Comparison of ENCODE assay signal across 1 cellular context in genomic region chr2:162582357-162582798, GRCh38.
TF ChIP-seq lines count a peak whose summit lies in the region.

No MANE protein-coding gene starts in this region.

TF ChIP-seq in HepG2, 621 proteins besides CTCF, POLR2A, EP300 and RAD21 (continued from another document and continues in another):
- TF ChIP-seq AHDC1 (CRISPR knock-in tag; IDR thresholded peaks at IDR 0.05; ENCODE audit: borderline replicate concordance) (peak; percentile 100), HHEX (CRISPR knock-in tag; IDR thresholded peaks at IDR 0.05) (peak; percentile 98), ZNF598 (CRISPR knock-in tag; IDR thresholded peaks at IDR 0.05; ENCODE audit: borderline replicate concordance) (peak; percentile 65; the same call in 1 of the 2 replicates), ZNF713 (CRISPR knock-in tag; IDR thresholded peaks at IDR 0.05) (no peak), ZNF260 (CRISPR knock-in tag; IDR thresholded peaks at IDR 0.05; ENCODE audit: borderline replicate concordance, low read depth) (no peak), NFATC3 (CRISPR knock-in tag; IDR thresholded peaks at IDR 0.05) (no peak), RAD51 (IDR thresholded peaks at IDR 0.05; ENCODE audit: borderline replicate concordance) (no peak), ZSCAN29 (CRISPR knock-in tag; conservative IDR thresholded peaks at IDR 0.05) (no peak), MBD4 (IDR thresholded peaks at IDR 0.05; ENCODE audit: borderline replicate concordance, low read length) (peak; percentile 98; the same call in 1 of the 2 replicates), ONECUT2 (CRISPR knock-in tag; IDR thresholded peaks at IDR 0.05) (peak; percentile 98), ZNF331 (CRISPR knock-in tag; IDR thresholded peaks at IDR 0.05) (peak; percentile 99), FOXC1 (CRISPR knock-in tag; IDR thresholded peaks at IDR 0.05; ENCODE audit: borderline replicate concordance) (peak; percentile 90), SOX6 (IDR thresholded peaks at IDR 0.05) (no peak), SOX6 (CRISPR knock-in tag; IDR thresholded peaks at IDR 0.05) (peak; percentile 100), PITX1 (CRISPR knock-in tag; IDR thresholded peaks at IDR 0.05) (peak; percentile 98), NR2F1 (CRISPR knock-in tag; IDR thresholded peaks at IDR 0.05) (peak; percentile 99), ZFP82 (CRISPR knock-in tag; IDR thresholded peaks at IDR 0.05; ENCODE audit: borderline replicate concordance) (peak; percentile 83), ZNF10 (CRISPR knock-in tag; IDR thresholded peaks at IDR 0.05; ENCODE audit: borderline replicate concordance, low read depth) (no peak), PHF5A (CRISPR knock-in tag; IDR thresholded peaks at IDR 0.05; ENCODE audit: low read depth, unreplicated experiment) (peak; percentile 99), LBX2 (CRISPR knock-in tag; IDR thresholded peaks at IDR 0.05; ENCODE audit: borderline replicate concordance) (no peak), ZNF383 (CRISPR knock-in tag; IDR thresholded peaks at IDR 0.05; ENCODE audit: borderline replicate concordance) (no peak), HDAC6 (IDR thresholded peaks at IDR 0.05; ENCODE audit: low read depth, low read length) (no peak), ZNF326 (CRISPR knock-in tag; IDR thresholded peaks at IDR 0.05; ENCODE audit: borderline replicate concordance) (no peak), KLF12 (CRISPR knock-in tag; IDR thresholded peaks at IDR 0.05; ENCODE audit: borderline replicate concordance) (no peak), POLR2G (IDR thresholded peaks at IDR 0.05; ENCODE audit: low read depth, low read length) (no peak), ZNF24 (IDR thresholded peaks at IDR 0.05) (peak; percentile 10), JUNB (CRISPR knock-in tag; IDR thresholded peaks at IDR 0.05; ENCODE audit: borderline replicate concordance) (peak; percentile 99), USF2 (IDR thresholded peaks at IDR 0.05; ENCODE audit: low read depth, low read length) (no peak), USF2 (CRISPR knock-in tag; IDR thresholded peaks at IDR 0.05; ENCODE audit: borderline replicate concordance) (no peak; the same call in 1 of the 2 replicates), AFF4 (CRISPR knock-in tag; IDR thresholded peaks at IDR 0.05) (no peak), TBX3 (IDR thresholded peaks at IDR 0.05; ENCODE audit: borderline replicate concordance) (peak; percentile 99), ZNF670 (CRISPR knock-in tag; IDR thresholded peaks at IDR 0.05; ENCODE audit: borderline replicate concordance) (peak; percentile 100), ZBTB7B (CRISPR knock-in tag; IDR thresholded peaks at IDR 0.05) (peak; percentile 96), MAFK (conservative IDR thresholded peaks at IDR 0.05 in 1 of 2, IDR thresholded peaks at IDR 0.05 in 1 of 2; ENCODE audit: low read length in 2 of 2) (peak; percentile 100), RBFOX2 (IDR thresholded peaks at IDR 0.05; ENCODE audit: low read depth, low read length) (no peak), ARNTL (CRISPR knock-in tag; IDR thresholded peaks at IDR 0.05) (peak; percentile 97), ZNF569 (CRISPR knock-in tag; IDR thresholded peaks at IDR 0.05; ENCODE audit: borderline replicate concordance) (no peak), HOXD1 (CRISPR knock-in tag; IDR thresholded peaks at IDR 0.05) (peak; percentile 90), NCOA1 (CRISPR knock-in tag; IDR thresholded peaks at IDR 0.05) (peak; percentile 92; the same call in 1 of the 2 replicates), LCORL (IDR thresholded peaks at IDR 0.05) (0 out of 2 replicates have a peak, but pooled peaks have one; percentile 68), LCORL (CRISPR knock-in tag; IDR thresholded peaks at IDR 0.05) (peak; percentile 98), IRF2 (CRISPR knock-in tag; IDR thresholded peaks at IDR 0.05) (peak; percentile 99), PHF20 (CRISPR knock-in tag; IDR thresholded peaks at IDR 0.05) (no peak), ZFX (CRISPR knock-in tag; IDR thresholded peaks at IDR 0.05; ENCODE audit: low read depth) (peak; percentile 77), SUZ12 (IDR thresholded peaks at IDR 0.05; ENCODE audit: low read depth, low read length) (no peak)
- TF ChIP-seq, protein P1, sequence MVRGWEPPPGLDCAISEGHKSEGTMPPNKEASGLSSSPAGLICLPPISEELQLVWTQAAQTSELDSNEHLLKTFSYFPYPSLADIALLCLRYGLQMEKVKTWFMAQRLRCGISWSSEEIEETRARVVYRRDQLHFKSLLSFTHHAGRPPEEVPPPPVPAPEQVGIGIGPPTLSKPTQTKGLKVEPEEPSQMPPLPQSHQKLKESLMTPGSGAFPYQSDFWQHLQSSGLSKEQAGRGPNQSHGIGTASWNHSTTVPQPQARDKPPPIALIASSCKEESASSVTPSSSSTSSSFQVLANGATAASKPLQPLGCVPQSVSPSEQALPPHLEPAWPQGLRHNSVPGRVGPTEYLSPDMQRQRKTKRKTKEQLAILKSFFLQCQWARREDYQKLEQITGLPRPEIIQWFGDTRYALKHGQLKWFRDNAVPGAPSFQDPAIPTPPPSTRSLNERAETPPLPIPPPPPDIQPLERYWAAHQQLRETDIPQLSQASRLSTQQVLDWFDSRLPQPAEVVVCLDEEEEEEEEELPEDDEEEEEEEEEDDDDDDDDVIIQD (CRISPR knock-in tag; IDR thresholded peaks at IDR 0.05; ENCODE audit: low read depth) = peak; percentile 100
- TF ChIP-seq, protein P2, sequence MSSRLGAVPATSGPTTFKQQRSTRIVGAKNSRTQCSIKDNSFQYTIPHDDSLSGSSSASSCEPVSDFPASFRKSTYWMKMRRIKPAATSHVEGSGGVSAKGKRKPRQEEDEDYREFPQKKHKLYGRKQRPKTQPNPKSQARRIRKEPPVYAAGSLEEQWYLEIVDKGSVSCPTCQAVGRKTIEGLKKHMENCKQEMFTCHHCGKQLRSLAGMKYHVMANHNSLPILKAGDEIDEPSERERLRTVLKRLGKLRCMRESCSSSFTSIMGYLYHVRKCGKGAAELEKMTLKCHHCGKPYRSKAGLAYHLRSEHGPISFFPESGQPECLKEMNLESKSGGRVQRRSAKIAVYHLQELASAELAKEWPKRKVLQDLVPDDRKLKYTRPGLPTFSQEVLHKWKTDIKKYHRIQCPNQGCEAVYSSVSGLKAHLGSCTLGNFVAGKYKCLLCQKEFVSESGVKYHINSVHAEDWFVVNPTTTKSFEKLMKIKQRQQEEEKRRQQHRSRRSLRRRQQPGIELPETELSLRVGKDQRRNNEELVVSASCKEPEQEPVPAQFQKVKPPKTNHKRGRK (CRISPR knock-in tag; IDR thresholded peaks at IDR 0.05) = no peak
- TF ChIP-seq, protein P3, sequence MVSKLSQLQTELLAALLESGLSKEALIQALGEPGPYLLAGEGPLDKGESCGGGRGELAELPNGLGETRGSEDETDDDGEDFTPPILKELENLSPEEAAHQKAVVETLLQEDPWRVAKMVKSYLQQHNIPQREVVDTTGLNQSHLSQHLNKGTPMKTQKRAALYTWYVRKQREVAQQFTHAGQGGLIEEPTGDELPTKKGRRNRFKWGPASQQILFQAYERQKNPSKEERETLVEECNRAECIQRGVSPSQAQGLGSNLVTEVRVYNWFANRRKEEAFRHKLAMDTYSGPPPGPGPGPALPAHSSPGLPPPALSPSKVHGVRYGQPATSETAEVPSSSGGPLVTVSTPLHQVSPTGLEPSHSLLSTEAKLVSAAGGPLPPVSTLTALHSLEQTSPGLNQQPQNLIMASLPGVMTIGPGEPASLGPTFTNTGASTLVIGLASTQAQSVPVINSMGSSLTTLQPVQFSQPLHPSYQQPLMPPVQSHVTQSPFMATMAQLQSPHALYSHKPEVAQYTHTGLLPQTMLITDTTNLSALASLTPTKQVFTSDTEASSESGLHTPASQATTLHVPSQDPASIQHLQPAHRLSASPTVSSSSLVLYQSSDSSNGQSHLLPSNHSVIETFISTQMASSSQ (IDR thresholded peaks at IDR 0.05; ENCODE audit: low read depth) = peak; percentile 94
- TF ChIP-seq, protein P3 (CRISPR knock-in tag; IDR thresholded peaks at IDR 0.05; ENCODE audit: borderline replicate concordance) = peak; percentile 98
